Comparison of ENCODE assay signal across 10 cellular contexts in the genomic region with DNA sequence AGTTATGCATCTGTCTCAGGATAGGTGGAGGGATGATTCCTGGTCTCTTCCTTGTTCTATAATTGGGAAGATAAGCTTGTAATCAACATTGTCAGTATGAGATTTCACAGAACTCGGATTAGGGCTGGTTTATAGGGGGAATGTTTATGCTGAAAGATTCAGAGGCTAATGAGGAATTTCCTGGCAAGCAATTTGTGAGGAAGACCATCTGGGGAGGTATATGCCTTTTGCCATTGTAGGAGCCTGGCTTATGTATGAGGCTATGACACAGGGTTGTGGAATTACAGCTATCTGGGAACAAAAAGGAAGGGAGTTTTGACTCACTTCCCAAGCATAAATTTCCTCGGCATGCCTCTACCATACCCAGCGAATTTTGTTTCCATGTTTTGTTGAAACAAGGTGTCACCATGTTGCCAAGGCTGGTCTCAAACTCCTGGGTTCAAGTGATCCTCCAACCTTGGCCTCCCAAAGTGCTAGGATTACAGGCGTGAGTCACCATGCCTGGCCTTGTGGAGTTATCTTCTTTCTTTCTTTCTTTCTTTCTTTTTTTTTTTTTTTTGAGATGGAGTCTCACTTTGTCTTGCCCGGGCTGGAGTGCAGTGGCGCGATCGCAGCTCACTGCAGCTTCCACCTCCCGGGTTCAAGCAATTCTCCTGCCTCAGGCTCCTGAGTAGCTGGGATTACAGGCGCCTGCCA. TPM values are rescaled to one million over a fixed set of nuclear protein-coding genes. Genes with fewer than 3 reads are reported as not detected.
DNase-seq lines count a peak whose midpoint lies in the region; ATAC-seq and TF ChIP-seq lines count a peak whose summit lies in the region.
"Had no signal": no experiment of that assay in that cellular context is flagged by ENCODE, and none has a peak within 500 bp of the region (broad histone marks: within the 10 kb centered on the region; RNA-seq: fewer than 3 reads in every experiment).

No MANE protein-coding gene starts in this region.

- H3K9me3 Mint-ChIP-seq in stimulated activated naive CD8-positive, alpha-beta T cell treated with anti-CD3 and anti-CD28 coated beads, Interleukin-15, Interleukin-2, amounts not matched to agents 100 ng/mL and 50 ng/mL, for 24 hours = no peaks in the 10 kb centered on the region
- H3K9me3 Mint-ChIP-seq in stimulated activated naive CD8-positive, alpha-beta T cell treated with anti-CD3 and anti-CD28 coated beads, Interleukin-15, amount 100 ng/mL, for 72 hours = no peaks in the 10 kb centered on the region
- no peaks in the 10 kb centered on the region for H3K9me3 Mint-ChIP-seq in activated naive CD8-positive, alpha-beta T cell treated with anti-CD3 and anti-CD28 coated beads, Interleukin-2, amount 10 ng/mL, durations not matched to agents 7 days and 5 days

- H3K27ac Mint-ChIP-seq in stimulated activated naive CD8-positive, alpha-beta T cell treated with anti-CD3 and anti-CD28 coated beads, Interleukin-15, Interleukin-2, amounts not matched to agents 100 ng/mL and 50 ng/mL, for 24 hours = no peak overlapping the region
- no peak overlapping the region for H3K27ac Mint-ChIP-seq in stimulated activated naive CD8-positive, alpha-beta T cell treated with anti-CD3 and anti-CD28 coated beads, Interleukin-15, amount 100 ng/mL, for 72 hours
- H3K27ac Mint-ChIP-seq in activated naive CD8-positive, alpha-beta T cell treated with anti-CD3 and anti-CD28 coated beads, Interleukin-2, amount 10 ng/mL, durations not matched to agents 7 days and 5 days = no peak overlapping the region

- DNase-seq in stimulated activated naive CD8-positive, alpha-beta T cell treated with anti-CD3 and anti-CD28 coated beads, Interleukin-15, amount 100 ng/mL, for 72 hours = no peak
- DNase-seq in activated naive CD8-positive, alpha-beta T cell treated with anti-CD3 and anti-CD28 coated beads, Interleukin-2, amount 10 ng/mL, durations not matched to agents 7 days and 5 days = no peak
- DNase-seq in kidney glomerular epithelial cell (lab: John Stamatoyannopoulos, UW) = peak; percentile 82
- no peak for DNase-seq in body of pancreas
- no peak for DNase-seq in stimulated activated CD4-positive, alpha-beta T cell treated with anti-CD3 and anti-CD28 coated beads, Interleukin-2, amount 100 ng/mL, for 48 hours
- DNase-seq: DND-41 had no signal

- H3K36me3 ChIP-seq in body of pancreas (replicated peaks in 1 of 2; ENCODE audit: insufficient read depth in 1 of 2, low read depth in 2 of 2) = peaks cover 0 to 5% of the 10 kb centered on the region in 2 donors

- H3K4me3 ChIP-seq in body of pancreas = no peak overlapping the region
- H3K4me3 ChIP-seq: HAP-1 had no signal

- POLR2A ChIA-PET in activated naive CD8-positive, alpha-beta T cell treated with anti-CD3 and anti-CD28 coated beads, Interleukin-2, amount 10 ng/mL, durations not matched to agents 7 days and 5 days (lab: Charles Lee) = no interaction called here

- intact Hi-C loops in body of pancreas (cut with DNase I) = no loop called here

- no peak for TF ChIP-seq POLR2A in body of pancreas (IDR thresholded peaks at IDR 0.05)

- H3K36me3 Mint-ChIP-seq in stimulated activated naive CD8-positive, alpha-beta T cell treated with anti-CD3 and anti-CD28 coated beads, Interleukin-15, Interleukin-2, amounts not matched to agents 100 ng/mL and 50 ng/mL, for 24 hours (ENCODE audit: low read depth) = peaks cover 19% of the 10 kb centered on the region
- H3K36me3 Mint-ChIP-seq in activated naive CD8-positive, alpha-beta T cell treated with anti-CD3 and anti-CD28 coated beads, Interleukin-2, amount 10 ng/mL, durations not matched to agents 7 days and 5 days = peaks cover 7% of the 10 kb centered on the region

- TF ChIP-seq CTCF in body of pancreas (IDR thresholded peaks at IDR 0.05) = no peak

- H3K4me1 ChIP-seq in body of pancreas = peaks cover 28% of the 10 kb centered on the region

- H3K4me3 Mint-ChIP-seq in stimulated activated naive CD8-positive, alpha-beta T cell treated with anti-CD3 and anti-CD28 coated beads, Interleukin-15, Interleukin-2, amounts not matched to agents 100 ng/mL and 50 ng/mL, for 24 hours = peak overlapping the region; percentile 7
- no peak overlapping the region for H3K4me3 Mint-ChIP-seq in stimulated activated naive CD8-positive, alpha-beta T cell treated with anti-CD3 and anti-CD28 coated beads, Interleukin-15, amount 100 ng/mL, for 72 hours
- H3K4me3 Mint-ChIP-seq in activated naive CD8-positive, alpha-beta T cell treated with anti-CD3 and anti-CD28 coated beads, Interleukin-2, amount 10 ng/mL, durations not matched to agents 7 days and 5 days = peak overlapping the region; percentile 4

- no peak overlapping the region for H3K27ac ChIP-seq in body of pancreas

- 76 to 82% methylated on average over 10 of the region's 10 CpGs for WGBS in body of pancreas, 2 donors

- H3K9me3 ChIP-seq in body of pancreas = no peaks in the 10 kb centered on the region
- H3K9me3 ChIP-seq: HAP-1 had no signal

- H3K4me1 Mint-ChIP-seq in stimulated activated naive CD8-positive, alpha-beta T cell treated with anti-CD3 and anti-CD28 coated beads, Interleukin-15, Interleukin-2, amounts not matched to agents 100 ng/mL and 50 ng/mL, for 24 hours (ENCODE audit: low read depth) = peaks cover 48% of the 10 kb centered on the region
- peaks cover 56% of the 10 kb centered on the region for H3K4me1 Mint-ChIP-seq in stimulated activated naive CD8-positive, alpha-beta T cell treated with anti-CD3 and anti-CD28 coated beads, Interleukin-15, amount 100 ng/mL, for 72 hours
- H3K4me1 Mint-ChIP-seq in activated naive CD8-positive, alpha-beta T cell treated with anti-CD3 and anti-CD28 coated beads, Interleukin-2, amount 10 ng/mL, durations not matched to agents 7 days and 5 days = peaks cover 26% of the 10 kb centered on the region

- H3K27me3 Mint-ChIP-seq in stimulated activated naive CD8-positive, alpha-beta T cell treated with anti-CD3 and anti-CD28 coated beads, Interleukin-15, Interleukin-2, amounts not matched to agents 100 ng/mL and 50 ng/mL, for 24 hours = no peaks in the 10 kb centered on the region
- no peaks in the 10 kb centered on the region for H3K27me3 Mint-ChIP-seq in stimulated activated naive CD8-positive, alpha-beta T cell treated with anti-CD3 and anti-CD28 coated beads, Interleukin-15, amount 100 ng/mL, for 72 hours
- H3K27me3 Mint-ChIP-seq in activated naive CD8-positive, alpha-beta T cell treated with anti-CD3 and anti-CD28 coated beads, Interleukin-2, amount 10 ng/mL, durations not matched to agents 7 days and 5 days = peaks cover 10% of the 10 kb centered on the region

- ATAC-seq in stimulated activated naive CD8-positive, alpha-beta T cell treated with anti-CD3 and anti-CD28 coated beads, Interleukin-15, amount 100 ng/mL, for 72 hours = no peak
- ATAC-seq in activated naive CD8-positive, alpha-beta T cell treated with anti-CD3 and anti-CD28 coated beads, Interleukin-2, amount 10 ng/mL, durations not matched to agents 7 days and 5 days (ENCODE audit: low read depth) = no peak
- no peak for ATAC-seq in HG02870 (IDR thresholded peaks at IDR 0.05; ENCODE audit: unreplicated experiment)
- ATAC-seq in body of pancreas = no peak
- ATAC-seq in GM21526 (IDR thresholded peaks at IDR 0.05; ENCODE audit: low FRiP score, unreplicated experiment) = no peak

- H3K27me3 ChIP-seq in body of pancreas = no peaks in the 10 kb centered on the region

RNA-seq across cellular contexts. Expression of gene COPS6, which starts 1.6 kb away (rescaled TPM):
- 10 to 100 TPM; 72.4 to 76.7 TPM for total RNA-seq in activated naive CD8-positive, alpha-beta T cell treated with anti-CD3 and anti-CD28 coated beads, Interleukin-2, amount 10 ng/mL, durations not matched to agents 7 days and 5 days
- 10 to 100 TPM; 15.8 to 16.1 TPM for total RNA-seq in body of pancreas

RNA-seq across cellular contexts. Expression of gene ZNF3, which starts 5.7 kb away (rescaled TPM):
- total RNA-seq in activated naive CD8-positive, alpha-beta T cell treated with anti-CD3 and anti-CD28 coated beads, Interleukin-2, amount 10 ng/mL, durations not matched to agents 7 days and 5 days = 10 to 100 TPM; 28.0 to 32.6 TPM
- total RNA-seq in body of pancreas = 10 to 100 TPM; 16.9 to 46.5 TPM

RNA-seq across cellular contexts. Expression of gene MCM7, which starts 14.0 kb away (rescaled TPM):
- total RNA-seq in activated naive CD8-positive, alpha-beta T cell treated with anti-CD3 and anti-CD28 coated beads, Interleukin-2, amount 10 ng/mL, durations not matched to agents 7 days and 5 days = 100 to 1,000 TPM; 278 to 307 TPM
- total RNA-seq in body of pancreas = 10 to 100 TPM; 32.6 to 34.5 TPM

RNA-seq across cellular contexts. Expression of gene AP4M1, which starts 14.2 kb away (rescaled TPM):
- 10 to 100 TPM; 15.0 to 16.5 TPM for total RNA-seq in activated naive CD8-positive, alpha-beta T cell treated with anti-CD3 and anti-CD28 coated beads, Interleukin-2, amount 10 ng/mL, durations not matched to agents 7 days and 5 days
- 10 to 100 TPM in 1 of 2 donors, 1 to 10 TPM in 1; 6.0 to 11.2 TPM for total RNA-seq in body of pancreas

RNA-seq across cellular contexts. Expression of gene TAF6, which starts 32.0 kb away (rescaled TPM):
- total RNA-seq in activated naive CD8-positive, alpha-beta T cell treated with anti-CD3 and anti-CD28 coated beads, Interleukin-2, amount 10 ng/mL, durations not matched to agents 7 days and 5 days = 10 to 100 TPM; 63.7 to 65.9 TPM
- total RNA-seq in body of pancreas = 10 to 100 TPM; 30.4 to 51.7 TPM

Comparison
In these comparisons a context has a peak if more than half of its experiments do, and no peak if none do; other contexts are left out.
1. H3K4me3 Mint-ChIP-seq: peak in stimulated activated naive CD8-positive, alpha-beta T cell treated with anti-CD3 and anti-CD28 coated beads, Interleukin-15, Interleukin-2, amounts not matched to agents 100 ng/mL and 50 ng/mL, for 24 hours (single experiment) and activated naive CD8-positive, alpha-beta T cell treated with anti-CD3 and anti-CD28 coated beads, Interleukin-2, amount 10 ng/mL, durations not matched to agents 7 days and 5 days (single experiment); none in stimulated activated naive CD8-positive, alpha-beta T cell treated with anti-CD3 and anti-CD28 coated beads, Interleukin-15, amount 100 ng/mL, for 72 hours (0 of 2).
2. RNA of gene COPS6, which starts 1.6 kb away (total RNA-seq): 72.4 to 76.7 TPM in activated naive CD8-positive, alpha-beta T cell treated with anti-CD3 and anti-CD28 coated beads, Interleukin-2, amount 10 ng/mL, durations not matched to agents 7 days and 5 days; 15.8 to 16.1 TPM in body of pancreas; every median in the first group is over 4 times any median in the second.
3. RNA of gene MCM7, which starts 14.0 kb away (total RNA-seq): 278 to 307 TPM in activated naive CD8-positive, alpha-beta T cell treated with anti-CD3 and anti-CD28 coated beads, Interleukin-2, amount 10 ng/mL, durations not matched to agents 7 days and 5 days; 32.6 to 34.5 TPM in body of pancreas; every median in the first group is over 4 times any median in the second.